Comparison of ENCODE assay signal across 1 cellular context in genomic region chr3:142315083-142315482, GRCh38.
TF ChIP-seq lines count a peak whose summit lies in the region.

No MANE protein-coding gene starts in this region.

TF ChIP-seq in IMR-90, 13 proteins besides CTCF, POLR2A, EP300 and RAD21:
- TF ChIP-seq RCOR1 (IDR thresholded peaks at IDR 0.05; ENCODE audit: insufficient replicate concordance, low read length): peak; percentile 90
- TF ChIP-seq RFX5 (IDR thresholded peaks at IDR 0.05; ENCODE audit: low read depth, low read length): no peak
